Comparison of ENCODE assay signal across 11 cellular contexts in genomic region chr6:4370066-4370465, GRCh38.
DNase-seq lines count a peak whose midpoint lies in the region; ATAC-seq, FAIRE-seq and TF ChIP-seq lines count a peak whose summit lies in the region.
"Had no signal": no experiment of that assay in that cellular context is flagged by ENCODE, and none has a peak within 500 bp of the region (broad histone marks: within the 10 kb centered on the region; RNA-seq: fewer than 3 reads in every experiment).

No MANE protein-coding gene starts in this region.

- TF ChIP-seq CTCF in smooth muscle cell (IDR thresholded peaks at IDR 0.05; ENCODE audit: borderline replicate concordance, insufficient read depth, poor library complexity, severe bottlenecking), result no peak

- no peak overlapping the region for H2AFZ ChIP-seq in smooth muscle cell (ENCODE audit: low read depth)
- H2AFZ ChIP-seq: GM23338 had no signal

- no peak overlapping the region for H3K4me3 ChIP-seq in smooth muscle cell
- H3K4me3 ChIP-seq: body of pancreas, GM23338, skin epidermis had no signal

- H3K27ac ChIP-seq in smooth muscle cell (ENCODE audit: low read depth), result peak overlapping the region; percentile 95
- H3K27ac ChIP-seq: body of pancreas had no signal

- 32% methylated on average over 3 of the region's 3 CpGs for WGBS in smooth muscle cell (ENCODE audit: low lambda C conversion rate)

- no peaks in the 10 kb centered on the region for H3K9me3 ChIP-seq in smooth muscle cell (replicated peaks; ENCODE audit: low read depth)
- H3K9me3 ChIP-seq: body of pancreas had no signal

- H3K27ac Mint-ChIP-seq in stimulated activated effector memory CD8-positive, alpha-beta T cell treated with anti-CD3 and anti-CD28 coated beads, Interleukin-12 subunit alpha, Interleukin-12 subunit beta, amount 100 ng/mL, for 72 hours, result no peak overlapping the region
- H3K27ac Mint-ChIP-seq: GM23338 had no signal

- peaks cover 8% of the 10 kb centered on the region for H3F3A ChIP-seq in smooth muscle cell (ENCODE audit: low read depth)

- H3K36me3 Mint-ChIP-seq in stimulated activated effector memory CD8-positive, alpha-beta T cell treated with anti-CD3 and anti-CD28 coated beads, Interleukin-12 subunit alpha, Interleukin-12 subunit beta, amount 100 ng/mL, for 72 hours, result no peaks in the 10 kb centered on the region

- TF ChIP-seq POLR2A in H54 (IDR thresholded peaks at IDR 0.05; ENCODE audit: low read depth, low read length), result no peak

- FAIRE-seq in H54 (lab: Jason Lieb, UNC), result no peak

- H3K36me3 ChIP-seq in smooth muscle cell (ENCODE audit: low read depth), result no peaks in the 10 kb centered on the region

- H3K27me3 ChIP-seq in smooth muscle cell (ENCODE audit: low read depth), result no peaks in the 10 kb centered on the region
- H3K27me3 ChIP-seq: body of pancreas had no signal

- H3K4me1 ChIP-seq in smooth muscle cell (ENCODE audit: low read depth), result no peaks in the 10 kb centered on the region
- H3K4me1 ChIP-seq: body of pancreas had no signal

- no peak overlapping the region for H3K4me3 Mint-ChIP-seq in stimulated activated effector memory CD8-positive, alpha-beta T cell treated with anti-CD3 and anti-CD28 coated beads, Interleukin-12 subunit alpha, Interleukin-12 subunit beta, amount 100 ng/mL, for 72 hours
- H3K4me3 Mint-ChIP-seq: GM23338 had no signal

- ATAC-seq in GM19035 (IDR thresholded peaks at IDR 0.05; ENCODE audit: unreplicated experiment), result no peak
- no peak for ATAC-seq in stimulated activated effector memory CD8-positive, alpha-beta T cell treated with anti-CD3 and anti-CD28 coated beads, Interleukin-12 subunit alpha, Interleukin-12 subunit beta, amount 100 ng/mL, for 72 hours
- ATAC-seq: body of pancreas, GM23338 had no signal

- H4K20me1 ChIP-seq in smooth muscle cell (ENCODE audit: low read depth), result no peaks in the 10 kb centered on the region

- peaks cover under 1% of the 10 kb centered on the region for H3K4me1 Mint-ChIP-seq in stimulated activated effector memory CD8-positive, alpha-beta T cell treated with anti-CD3 and anti-CD28 coated beads, Interleukin-12 subunit alpha, Interleukin-12 subunit beta, amount 100 ng/mL, for 72 hours

- no peaks in the 10 kb centered on the region for H3K9me3 Mint-ChIP-seq in stimulated activated effector memory CD8-positive, alpha-beta T cell treated with anti-CD3 and anti-CD28 coated beads, Interleukin-12 subunit alpha, Interleukin-12 subunit beta, amount 100 ng/mL, for 72 hours
- H3K9me3 Mint-ChIP-seq: GM23338 had no signal

- H3K4me2 ChIP-seq in smooth muscle cell, result peak overlapping the region; percentile 47
- H3K4me2 ChIP-seq: GM23338 had no signal

- no peak overlapping the region for H3K9ac ChIP-seq in smooth muscle cell (ENCODE audit: low read depth)

- DNase-seq in H54 (ENCODE audit: insufficient read length, low spot score), result peak; percentile 80
- peak; percentile 51 to 67 for DNase-seq in SW 1271 (lab: John Stamatoyannopoulos, UW)
- DNase-seq in fibroblast of peridontal ligament (ENCODE audit: extremely low read depth), result peak; percentile 90
- no peak for DNase-seq in smooth muscle cell (lab: John Stamatoyannopoulos, UW; ENCODE audit: unreplicated experiment)
- DNase-seq in stimulated activated effector memory CD8-positive, alpha-beta T cell treated with anti-CD3 and anti-CD28 coated beads, Interleukin-12 subunit alpha, Interleukin-12 subunit beta, amount 100 ng/mL, for 72 hours (ENCODE audit: low spot score in 2 of 2), result no peak
- DNase-seq in activated T-cell treated with anti-CD3 and anti-CD28 coated beads, Interleukin-2, amount 50 U/mL, for 48 hours, result no peak
- DNase-seq: body of pancreas, NCI-H82 had no signal

- no peaks in the 10 kb centered on the region for H3K79me2 ChIP-seq in smooth muscle cell (ENCODE audit: low read depth)

Comparison
In these comparisons a context has a peak if more than half of its experiments do, and no peak if none do; other contexts are left out.
1. DNase-seq: peak in H54 (single experiment), SW 1271 (2 of 2) and fibroblast of peridontal ligament (single experiment); none in smooth muscle cell (single experiment), stimulated activated effector memory CD8-positive, alpha-beta T cell treated with anti-CD3 and anti-CD28 coated beads, Interleukin-12 subunit alpha, Interleukin-12 subunit beta, amount 100 ng/mL, for 72 hours (0 of 2) and activated T-cell treated with anti-CD3 and anti-CD28 coated beads, Interleukin-2, amount 50 U/mL, for 48 hours (0 of 2).